13 cellular contexts compared by ENCODE assay signal in the genomic region with DNA sequence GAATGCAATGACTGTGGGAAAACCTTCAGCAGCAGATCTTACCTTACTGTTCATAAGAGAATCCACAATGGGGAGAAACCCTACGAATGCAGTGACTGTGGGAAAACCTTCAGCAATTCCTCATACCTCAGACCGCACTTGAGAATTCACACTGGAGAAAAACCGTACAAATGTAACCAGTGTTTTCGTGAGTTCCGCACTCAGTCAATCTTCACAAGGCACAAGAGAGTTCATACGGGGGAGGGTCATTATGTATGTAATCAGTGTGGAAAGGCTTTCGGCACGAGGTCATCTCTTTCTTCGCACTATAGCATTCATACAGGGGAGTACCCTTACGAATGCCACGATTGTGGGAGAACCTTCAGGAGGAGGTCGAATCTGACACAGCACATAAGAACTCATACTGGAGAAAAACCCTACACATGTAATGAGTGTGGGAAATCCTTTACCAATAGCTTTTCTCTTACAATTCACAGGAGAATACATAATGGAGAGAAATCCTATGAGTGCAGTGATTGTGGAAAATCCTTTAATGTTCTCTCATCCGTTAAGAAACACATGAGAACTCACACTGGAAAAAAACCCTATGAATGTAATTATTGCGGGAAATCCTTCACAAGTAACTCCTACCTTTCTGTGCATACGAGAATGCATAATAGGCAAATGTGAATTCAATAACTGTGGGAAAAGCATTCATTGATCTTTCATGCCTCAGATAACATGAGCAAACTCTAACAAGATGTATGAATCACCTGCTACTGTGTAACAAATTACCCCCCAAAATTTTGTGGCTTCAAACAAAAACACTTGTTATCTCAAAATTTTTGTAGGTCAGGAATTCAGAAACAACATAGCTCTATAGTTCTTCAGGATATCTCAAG. TPM values are rescaled to one million over a fixed set of nuclear protein-coding genes. Genes with fewer than 3 reads are reported as not detected.
DNase-seq lines count a peak whose midpoint lies in the region; ATAC-seq and TF ChIP-seq lines count a peak whose summit lies in the region.
"Had no signal": no experiment of that assay in that cellular context is flagged by ENCODE, and none has a peak within 500 bp of the region (broad histone marks: within the 10 kb centered on the region; RNA-seq: fewer than 3 reads in every experiment).

No MANE protein-coding gene starts in this region.

- no peak for ATAC-seq in GM18867 (IDR thresholded peaks at IDR 0.05; ENCODE audit: unreplicated experiment)

- in situ Hi-C loops in mammary epithelial cell (cut with MboI; ENCODE audit: low sequenced_read_pairs in 2 of 2), result no loop called here

- intact Hi-C loops in mammary epithelial cell (cut with micrococcal nuclease), result no loop called here

- H3K27me3 ChIP-seq in mammary epithelial cell (ENCODE audit: insufficient read depth, low read length), result no peaks in the 10 kb centered on the region
- H3K27me3 ChIP-seq in muscle layer of duodenum (ENCODE audit: low read depth, low read length), result no peaks in the 10 kb centered on the region
- H3K27me3 ChIP-seq: upper lobe of left lung had no signal

- no peaks in the 10 kb centered on the region for H4K20me1 ChIP-seq in mammary epithelial cell (ENCODE audit: insufficient read depth, low read length)

- peaks cover 5% of the 10 kb centered on the region for H3K79me2 ChIP-seq in mammary epithelial cell (ENCODE audit: insufficient read depth, low read length)

- TSS peak; percentile 13 for BruUV-seq in mammary epithelial cell (replicated peaks; lab: Mats Ljungman, UMichigan)

- no peak overlapping the region for H3K4me2 ChIP-seq in mammary epithelial cell (ENCODE audit: insufficient read depth, low read depth, low read length)

- H3K36me3 ChIP-seq in mammary epithelial cell (ENCODE audit: insufficient read depth, low read length) (peaks cover 47% of the 10 kb centered on the region), muscle layer of duodenum (ENCODE audit: control insufficient read depth in 1 of 2, insufficient read depth in 2 of 2, low read length in 2 of 2) (peaks cover 58 to 73% of the 10 kb centered on the region in 2 donors)

- H3K4me3 ChIP-seq in mammary epithelial cell (replicated peaks in 1 of 3; ENCODE audit: insufficient read depth in 1 of 3, low read depth in 2 of 3, low read length in 3 of 3) (no peak overlapping the region), muscle layer of duodenum (ENCODE audit: low read depth in 1 of 2, low read length in 2 of 2) (peak overlapping the region; percentile 12 to 50)
- H3K4me3 ChIP-seq: upper lobe of left lung had no signal

- no peak for TF ChIP-seq CTCF in mammary epithelial cell (conservative IDR thresholded peaks at IDR 0.05 in 1 of 2, IDR thresholded peaks at IDR 0.05 in 1 of 2; ENCODE audit: extremely low read depth in 1 of 2, insufficient read depth in 1 of 2, low read depth in 1 of 2, low read length in 2 of 2)

- H3K4me1 ChIP-seq in mammary epithelial cell (ENCODE audit: insufficient read depth, low read length) (no peaks in the 10 kb centered on the region), muscle layer of duodenum (ENCODE audit: control insufficient read depth in 1 of 2, insufficient read depth in 2 of 2, low read length in 2 of 2) (no peaks in the 10 kb centered on the region)
- H3K4me1 ChIP-seq: upper lobe of left lung had no signal

- DNase-seq in NCI-H82 (lab: John Stamatoyannopoulos, UW) (peak; percentile 16), NCI-H82 treated with DMSO at 0.1 percent for 48 hours (lab: John Stamatoyannopoulos, UW; ENCODE audit: unreplicated experiment) (no peak), MV-4-11 (lab: John Stamatoyannopoulos, UW) (peak; percentile 35), mammary epithelial cell (peak; percentile 16), DMS114 treated with DMSO at 0.1 percent for 48 hours (lab: John Stamatoyannopoulos, UW; ENCODE audit: unreplicated experiment) (no peak), AML-193 (lab: John Stamatoyannopoulos, UW) (no peak)
- DNase-seq: Kasumi-1, NCI-H774, posterior cingulate gyrus, T1000, upper lobe of left lung had no signal

- dilution Hi-C loops in mammary epithelial cell (cut with HindIII; ENCODE audit: low sequenced_read_pairs), result no loop called here

- H3K9me3 ChIP-seq in mammary epithelial cell (replicated peaks; ENCODE audit: insufficient read depth, low read length) (peaks cover 73% of the 10 kb centered on the region), muscle layer of duodenum (ENCODE audit: control insufficient read depth in 1 of 2, low read length in 2 of 2) (peaks cover 60 to 92% of the 10 kb centered on the region in 2 donors)

- no peak overlapping the region for H2AFZ ChIP-seq in mammary epithelial cell (ENCODE audit: low read depth, low read length)

- 95% methylated on average over 15 of the region's 15 CpGs for WGBS in mammary epithelial cell (ENCODE audit: low coverage, missing lambda C conversion rate)

- H3K27ac ChIP-seq in mammary epithelial cell (ENCODE audit: insufficient read depth, low read depth, low read length) (no peak overlapping the region), muscle layer of duodenum (ENCODE audit: low read length) (no peak overlapping the region)
- H3K27ac ChIP-seq: upper lobe of left lung had no signal

- CTCF ChIA-PET in mammary epithelial cell (lab: Charles Lee; ENCODE audit: low non-redundant PET), result no interaction called here

- no peak overlapping the region for H3K9ac ChIP-seq in mammary epithelial cell (ENCODE audit: insufficient read depth, low read length)

RNA-seq across cellular contexts. Expression of a gene that starts 13.8 kb away (rescaled TPM):
- total RNA-seq in mammary epithelial cell, result 10 to 100 TPM in 1 of 2 donors, 1 to 10 TPM in 1; 8.4 to 13.2 TPM
- polyA plus RNA-seq in mammary epithelial cell, result 2.3 TPM
- 12.5 TPM for polyA minus RNA-seq in mammary epithelial cell

RNA-seq across cellular contexts. Expression of a gene that starts 24.8 kb away (rescaled TPM):
- total RNA-seq in mammary epithelial cell, result not detected
- polyA plus RNA-seq in mammary epithelial cell, result not detected
- polyA minus RNA-seq in mammary epithelial cell, result not detected
- total RNA-seq: upper lobe of left lung had no signal

RNA-seq across cellular contexts. Expression of a gene that starts 34.2 kb away (rescaled TPM):
- total RNA-seq in mammary epithelial cell, result not detected
- not detected for polyA plus RNA-seq in mammary epithelial cell
- polyA minus RNA-seq in mammary epithelial cell, result not detected
- total RNA-seq: upper lobe of left lung had no signal

RNA-seq across cellular contexts. Expression of a gene that starts 43.3 kb away (rescaled TPM):
- total RNA-seq in mammary epithelial cell, result not detected
- polyA plus RNA-seq in mammary epithelial cell, result not detected
- polyA minus RNA-seq in mammary epithelial cell, result not detected
- total RNA-seq: upper lobe of left lung had no signal

RNA-seq across cellular contexts. Expression of a gene that starts 52.9 kb away (rescaled TPM):
- total RNA-seq in mammary epithelial cell, result not detected
- polyA plus RNA-seq in mammary epithelial cell, result 0.10 TPM
- not detected for polyA minus RNA-seq in mammary epithelial cell
- total RNA-seq: upper lobe of left lung had no signal

Comparison
In these comparisons a context has a peak if more than half of its experiments do, and no peak if none do; other contexts are left out.
1. DNase-seq: peak in NCI-H82 (single experiment), MV-4-11 (single experiment) and mammary epithelial cell (single experiment); none in NCI-H82 treated with DMSO at 0.1 percent for 48 hours (single experiment), DMS114 treated with DMSO at 0.1 percent for 48 hours (single experiment) and AML-193 (0 of 2).
2. H3K4me3 ChIP-seq: peak in muscle layer of duodenum (2 of 2); none in mammary epithelial cell (0 of 3).